10 cellular contexts compared by ENCODE assay signal in genomic region chr1:202578001-202578500, GRCh38.
DNase-seq lines count a peak whose midpoint lies in the region; ATAC-seq, FAIRE-seq and TF ChIP-seq lines count a peak whose summit lies in the region.
"Had no signal": no experiment of that assay in that cellular context is flagged by ENCODE, and none has a peak within 500 bp of the region (broad histone marks: within the 10 kb centered on the region; RNA-seq: fewer than 3 reads in every experiment).

No MANE protein-coding gene starts in this region.

- DNase-seq in DMS 273 treated with DMSO at 0.1 percent for 48 hours (lab: John Stamatoyannopoulos, UW) (peak; percentile 88), NCI-H82 (lab: John Stamatoyannopoulos, UW) (peak; percentile 85), foreskin melanocyte (no peak), nucleus accumbens (lab: John Stamatoyannopoulos, UW) (no peak)
- no peak for DNase-seq in central memory CD4-positive, alpha-beta T cell
- DNase-seq: activated CD4-positive, CD25-positive, alpha-beta regulatory T cell; activated naive CD4-positive, alpha-beta T cell treated with anti-CD3 and anti-CD28 coated beads, Interleukin-2, amount 10 ng/mL, durations not matched to agents 7 days and 5 days had no signal

- ATAC-seq in HG03521 (IDR thresholded peaks at IDR 0.05; ENCODE audit: unreplicated experiment): no peak

- H3K36me3 Mint-ChIP-seq in nephron (ENCODE audit: low read depth): peaks cover 18% of the 10 kb centered on the region

- H3K4me3 Mint-ChIP-seq in nephron: peak overlapping the region; percentile 45 to 60 (median 50)
- H3K4me3 Mint-ChIP-seq: activated naive CD4-positive, alpha-beta T cell treated with anti-CD3 and anti-CD28 coated beads, Interleukin-2, amount 10 ng/mL, durations not matched to agents 7 days and 5 days had no signal

- peak; percentile 26 for FAIRE-seq in endometrium (lab: Jason Lieb, UNC)

- H3K9me3 Mint-ChIP-seq in nephron: no peaks in the 10 kb centered on the region
- H3K9me3 Mint-ChIP-seq: activated naive CD4-positive, alpha-beta T cell treated with anti-CD3 and anti-CD28 coated beads, Interleukin-2, amount 10 ng/mL, durations not matched to agents 7 days and 5 days had no signal

- no peak for TF ChIP-seq CTCF in nephron (IDR thresholded peaks at IDR 0.05; ENCODE audit: unreplicated experiment in 3 of 3)

- no peaks in the 10 kb centered on the region for H3K27me3 Mint-ChIP-seq in nephron (ENCODE audit: low read depth)
- H3K27me3 Mint-ChIP-seq: activated naive CD4-positive, alpha-beta T cell treated with anti-CD3 and anti-CD28 coated beads, Interleukin-2, amount 10 ng/mL, durations not matched to agents 7 days and 5 days had no signal

- H3K4me1 Mint-ChIP-seq in nephron: peaks cover 90% of the 10 kb centered on the region
- H3K4me1 Mint-ChIP-seq: activated naive CD4-positive, alpha-beta T cell treated with anti-CD3 and anti-CD28 coated beads, Interleukin-2, amount 10 ng/mL, durations not matched to agents 7 days and 5 days had no signal

- H3K27ac Mint-ChIP-seq in nephron: peak overlapping the region; percentile 97 to 98 (median 98)
- H3K27ac Mint-ChIP-seq: activated naive CD4-positive, alpha-beta T cell treated with anti-CD3 and anti-CD28 coated beads, Interleukin-2, amount 10 ng/mL, durations not matched to agents 7 days and 5 days had no signal

Comparison
In these comparisons a context has a peak if more than half of its experiments do, and no peak if none do; other contexts are left out.
1. DNase-seq: peak in DMS 273 treated with DMSO at 0.1 percent for 48 hours (single experiment) and NCI-H82 (single experiment); none in foreskin melanocyte (single experiment), nucleus accumbens (0 of 56) and central memory CD4-positive, alpha-beta T cell (single experiment).